Comparison of ENCODE assay signal across 8 cellular contexts in the genomic region with DNA sequence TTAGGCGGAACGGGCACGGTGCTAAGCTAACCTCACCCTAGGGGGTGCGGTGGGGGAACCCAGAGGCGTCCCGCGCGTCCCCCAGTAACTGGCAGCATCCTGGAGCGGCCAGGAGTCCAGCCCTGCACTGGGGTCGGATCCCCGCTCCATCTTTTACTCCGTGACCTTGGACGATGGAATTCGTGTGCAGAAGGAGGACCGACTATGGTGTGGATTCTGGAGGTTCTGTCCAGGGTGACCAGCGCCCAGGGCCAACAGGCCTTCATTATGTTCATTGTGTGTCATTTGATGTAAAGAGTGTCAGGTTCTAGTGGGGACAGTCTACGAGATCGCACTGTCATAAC. TPM values are rescaled to one million over a fixed set of nuclear protein-coding genes. Genes with fewer than 3 reads are reported as not detected.
A peak's percentile ranks its signal among the peaks of the same experiment; 100 is the strongest.
DNase-seq lines count a peak whose midpoint lies in the region; ATAC-seq and TF ChIP-seq lines count a peak whose summit lies in the region.

No MANE protein-coding gene starts in this region.

- H3K4me2 ChIP-seq in mesendoderm (ENCODE audit: low read length): peak overlapping the region; percentile 77

- in situ Hi-C loops in brain microvascular endothelial cell (cut with HindIII; ENCODE audit: low pct_ligation_motif_present, low sequenced_read_pairs): loop anchor here (5.0 kb wide), 1 partner anchor 92 kb away; a partner anchor contains a TSS
- in situ Hi-C loops in GM13976 (cut with MboI; ENCODE audit: low sequenced_read_pairs, unreplicated experiment): no loop called here

- no peak for DNase-seq in cardiac muscle cell (ENCODE audit: low read depth in 1 of 2, low spot score in 1 of 2)
- no peak for DNase-seq in cardiac septum (ENCODE audit: low spot score)
- DNase-seq in brain microvascular endothelial cell: no peak
- no peak for DNase-seq in mesendoderm
- no peak for DNase-seq in aorta
- DNase-seq in NCI-H69 (lab: John Stamatoyannopoulos, UW): no peak
- no peak for DNase-seq in GM13976 (ENCODE audit: low spot score)
- DNase-seq in COR-L47 (lab: John Stamatoyannopoulos, UW): no peak

- no peak overlapping the region for H3K18ac ChIP-seq in mesendoderm (ENCODE audit: low read length)

- H2BK5ac ChIP-seq in mesendoderm (ENCODE audit: low read length): no peak overlapping the region

- peak overlapping the region; percentile 81 for H3K4ac ChIP-seq in mesendoderm (ENCODE audit: low read depth, low read length)

- intact Hi-C loops in cardiac septum (cut with DNase I) (loop anchor here (5.0 kb wide), 1 partner anchor 167 kb away; a partner anchor contains a TSS), aorta (cut with DNase I) (loop anchor here in 1 of 2 donors (5.0 kb wide), 1 partner anchor 62 kb away; no protein-coding TSS in a partner anchor)

- H3K27me3 ChIP-seq in cardiac muscle cell (no peaks in the 10 kb centered on the region), brain microvascular endothelial cell (replicated peaks) (no peaks in the 10 kb centered on the region), mesendoderm (ENCODE audit: insufficient read depth, low read length, poor library complexity) (no peaks in the 10 kb centered on the region), aorta (ENCODE audit: control insufficient read depth in 1 of 2, insufficient read depth in 2 of 2, low read length in 1 of 2) (no peaks in the 10 kb centered on the region)

- H3K79me2 ChIP-seq in mesendoderm (ENCODE audit: control insufficient read depth, insufficient read depth, low read length): peaks cover 54% of the 10 kb centered on the region

- no peak overlapping the region for H4K5ac ChIP-seq in mesendoderm (ENCODE audit: low read length)

- TF ChIP-seq CTCF in cardiac muscle cell (IDR thresholded peaks at IDR 0.05; ENCODE audit: low read depth, low read length): no peak
- TF ChIP-seq CTCF in brain microvascular endothelial cell (IDR thresholded peaks at IDR 0.05; ENCODE audit: low read depth, low read length, missing control alignments): no peak
- no peak for TF ChIP-seq CTCF in GM13976 (IDR thresholded peaks at IDR 0.05; ENCODE audit: borderline replicate concordance, control extremely low read depth, extremely low read depth, insufficient read depth, missing control alignments)

- H3K36me3 ChIP-seq in cardiac muscle cell: peaks cover 3% of the 10 kb centered on the region
- H3K36me3 ChIP-seq in brain microvascular endothelial cell (replicated peaks): peaks cover 2% of the 10 kb centered on the region
- H3K36me3 ChIP-seq in mesendoderm (ENCODE audit: control insufficient read depth, insufficient read depth, low read length): peaks cover 2% of the 10 kb centered on the region
- no peaks in the 10 kb centered on the region for H3K36me3 ChIP-seq in aorta (ENCODE audit: control insufficient read depth in 1 of 2, insufficient read depth in 2 of 2, low read length in 1 of 2)

- no peak overlapping the region for H2AK5ac ChIP-seq in mesendoderm (ENCODE audit: low read length)

- peak overlapping the region; percentile 86 for H3K4me3 ChIP-seq in cardiac muscle cell
- H3K4me3 ChIP-seq in brain microvascular endothelial cell (ENCODE audit: low read depth, low read length): peak overlapping the region; percentile 92
- peak overlapping the region; percentile 99 for H3K4me3 ChIP-seq in mesendoderm (ENCODE audit: low read length)
- peak overlapping the region; percentile 66 to 75 for H3K4me3 ChIP-seq in aorta (ENCODE audit: low read length in 2 of 2)

- H3K4me1 ChIP-seq in cardiac muscle cell (ENCODE audit: low read depth) (peaks cover 12% of the 10 kb centered on the region), mesendoderm (ENCODE audit: control insufficient read depth, low read depth, low read length) (peaks cover 2% of the 10 kb centered on the region), aorta (ENCODE audit: control insufficient read depth in 1 of 2, insufficient read depth in 2 of 2, low read length in 2 of 2) (no peaks in the 10 kb centered on the region)

- WGBS in mesendoderm (ENCODE audit: extremely low coverage, insufficient coverage, low lambda C conversion rate): no CpG with 5 or more reads among the region's 18 CpGs
- WGBS in aorta, 2 donors: 7 to 8% methylated on average over 17 to 18 of the region's 18 CpGs

- H3K23ac ChIP-seq in mesendoderm (ENCODE audit: low read length): peak overlapping the region; percentile 99

- no peak overlapping the region for H4K8ac ChIP-seq in mesendoderm (ENCODE audit: low read depth, low read length)

- H3K9ac ChIP-seq in mesendoderm (ENCODE audit: low read length): peak overlapping the region; percentile 98

- H3K79me1 ChIP-seq in mesendoderm (ENCODE audit: low read length): peaks cover 31% of the 10 kb centered on the region

- no peaks in the 10 kb centered on the region for H3K9me3 ChIP-seq in cardiac muscle cell (ENCODE audit: low read depth)
- H3K9me3 ChIP-seq in aorta (ENCODE audit: control insufficient read depth, low read length): no peaks in the 10 kb centered on the region

- no peak overlapping the region for H2BK15ac ChIP-seq in mesendoderm (replicated peaks; ENCODE audit: low read depth)

- ATAC-seq in aorta (ENCODE audit: low FRiP score): no peak

- no peak overlapping the region for H2BK120ac ChIP-seq in mesendoderm (ENCODE audit: low read depth, low read length)

- H3K27ac ChIP-seq in cardiac muscle cell (peak overlapping the region; percentile 74), brain microvascular endothelial cell (no peak overlapping the region), mesendoderm (ENCODE audit: low read depth, low read length) (no peak overlapping the region), aorta (ENCODE audit: low read depth in 1 of 2, low read length in 2 of 2) (no peak overlapping the region)

- H3K56ac ChIP-seq in mesendoderm (ENCODE audit: low read length): peak overlapping the region; percentile 97

RNA-seq across cellular contexts. Expression of a gene that starts 0.7 kb away (rescaled TPM):
- total RNA-seq in cardiac muscle cell (95.3 and 132 TPM in 2 replicates), cardiac septum (27.4 TPM), aorta (10 to 100 TPM; 29.3 to 49.1 TPM)
- polyA plus RNA-seq in cardiac muscle cell (90.4 and 90.9 TPM in 2 replicates), aorta (10 to 100 TPM; 13.3 to 78.1 TPM)
- 19.8 TPM for polyA plus RNA-seq in mesendoderm (2013, experiment 1 of 2)
- 19.1 TPM for polyA plus RNA-seq in mesendoderm (2013, experiment 2 of 2)

RNA-seq across cellular contexts. Expression of a gene that starts 0.7 kb away (rescaled TPM):
- total RNA-seq in cardiac muscle cell (231 and 424 TPM in 2 replicates), cardiac septum (42.7 TPM), aorta (10 to 100 TPM; 43.7 to 45.8 TPM)
- polyA plus RNA-seq in cardiac muscle cell (157 and 176 TPM in 2 replicates), aorta (100 to 1,000 TPM; 133 to 155 TPM)
- polyA plus RNA-seq in mesendoderm (2013, experiment 1 of 2): 355 TPM
- polyA plus RNA-seq in mesendoderm (2013, experiment 2 of 2): 354 TPM

RNA-seq across cellular contexts. Expression of a gene that starts 21.2 kb away (rescaled TPM):
- 2.1 and 3.1 TPM in 2 replicates for total RNA-seq in cardiac muscle cell
- 0.23 and 1.4 TPM in 2 replicates for polyA plus RNA-seq in cardiac muscle cell
- not detected for total RNA-seq in cardiac septum
- polyA plus RNA-seq in mesendoderm (2013, experiment 1 of 2): not detected
- polyA plus RNA-seq in mesendoderm (2013, experiment 2 of 2): 0.03 TPM
- not detected for total RNA-seq in aorta
- under 1 TPM in 1 of 2 donors, not detected in 1; 0.08 TPM for polyA plus RNA-seq in aorta

RNA-seq across cellular contexts. Expression of a gene that starts 30.9 kb away (rescaled TPM):
- total RNA-seq in cardiac muscle cell (not detected in 2 replicates), cardiac septum (not detected), aorta (under 1 TPM; 0.23 to 0.27 TPM)
- polyA plus RNA-seq in cardiac muscle cell (not detected in 2 replicates), aorta (not detected)
- 0.04 TPM for polyA plus RNA-seq in mesendoderm (2013, experiment 1 of 2)
- 0.04 TPM for polyA plus RNA-seq in mesendoderm (2013, experiment 2 of 2)

RNA-seq across cellular contexts. Expression of a gene that starts 47.2 kb away (rescaled TPM):
- total RNA-seq in cardiac muscle cell (0.48 TPM in 1 of 2 replicates, not detected in the other), cardiac septum (0.19 TPM), aorta (1 to 10 TPM in 1 of 2 donors, under 1 TPM in 1; 0.93 to 1.5 TPM)
- polyA plus RNA-seq in cardiac muscle cell (0.06 and 0.51 TPM in 2 replicates), aorta (under 1 TPM in 1 of 2 donors, not detected in 1; 0.88 TPM)
- 0.01 TPM for polyA plus RNA-seq in mesendoderm (2013, experiment 1 of 2)
- 0.01 TPM for polyA plus RNA-seq in mesendoderm (2013, experiment 2 of 2)
